ENCODE assay signal across 8 cellular contexts in the genomic region with DNA sequence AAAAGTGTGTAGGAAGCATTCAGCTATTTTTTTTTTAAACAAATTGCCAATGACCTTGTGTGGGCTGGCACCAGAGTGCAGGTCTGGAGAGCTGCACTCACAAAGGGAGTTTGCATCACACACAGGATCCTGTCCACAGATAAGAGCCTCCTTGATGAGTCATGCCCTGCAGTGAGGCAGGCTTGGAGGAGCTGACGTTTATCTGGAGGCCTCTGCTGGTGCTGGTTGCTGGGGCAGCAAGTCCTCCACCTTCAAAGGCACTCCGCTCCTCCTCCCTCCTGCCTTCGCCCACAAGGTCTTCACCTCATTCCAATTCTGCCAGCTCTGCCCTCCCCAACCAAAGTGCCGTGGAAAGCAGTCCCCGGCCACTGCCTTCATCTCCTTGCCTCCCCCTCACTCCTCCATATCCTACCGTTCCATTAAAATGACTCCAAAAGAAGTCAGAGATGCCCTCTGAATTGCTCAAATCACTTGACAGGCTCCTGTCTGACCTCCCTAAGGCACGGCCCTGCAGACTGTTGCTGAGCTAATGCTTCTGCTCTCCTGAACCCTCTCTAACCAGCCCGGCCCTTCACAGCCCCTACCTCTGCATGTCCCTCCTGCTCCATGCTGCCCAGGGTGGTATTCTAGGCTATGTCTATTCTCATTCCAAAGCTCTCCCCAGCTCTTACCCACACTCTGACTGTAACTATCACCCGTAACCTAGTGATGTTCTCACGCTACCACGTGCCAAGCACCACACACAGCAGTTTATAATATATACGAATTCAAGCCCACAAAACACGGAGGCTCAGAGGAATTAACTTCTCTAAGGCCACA. TPM values are rescaled to one million over a fixed set of nuclear protein-coding genes. Genes with fewer than 3 reads are reported as not detected.
DNase-seq lines count a peak whose midpoint lies in the region; ATAC-seq and TF ChIP-seq lines count a peak whose summit lies in the region.

No MANE protein-coding gene starts in this region.

- H3K4me1 ChIP-seq in CD4-positive, alpha-beta memory T cell (ENCODE audit: insufficient read depth, low read length), result peaks cover 37% of the 10 kb centered on the region
- H3K4me1 ChIP-seq in Loucy (ENCODE audit: insufficient read depth, low read length, poor library complexity, severe bottlenecking) (peaks cover 24% of the 10 kb centered on the region), uterus (peaks cover 0 to under 1% of the 10 kb centered on the region in 2 donors)

- intact Hi-C loops in CD4-positive, alpha-beta memory T cell (cut with micrococcal nuclease), result no loop called here
- intact Hi-C loops in activated CD4-positive, alpha-beta T cell treated with anti-CD3 and anti-CD28 coated beads for 36 hours (cut with DNase I, micrococcal nuclease), result no loop called here
- intact Hi-C loops in uterus (cut with DNase I; ENCODE audit: low total_unique reads), result no loop called here

- TF ChIP-seq CTCF in Loucy (conservative IDR thresholded peaks at IDR 0.05; ENCODE audit: low read length) (no peak), uterus (IDR thresholded peaks at IDR 0.05) (no peak)

- POLR2A ChIA-PET in CD4-positive, alpha-beta memory T cell (lab: Charles Lee; ENCODE audit: partially characterized antibody), result interaction anchor here (0.5 kb wide), 1 partner anchor 1290 kb away, joined by 6 read pairs; no protein-coding TSS in a partner anchor
- POLR2A ChIA-PET in activated CD4-positive, alpha-beta T cell treated with anti-CD3 and anti-CD28 coated beads for 36 hours (lab: Charles Lee), result no interaction called here

- peak overlapping the region; percentile 72 for H3K4me2 ChIP-seq in Loucy (ENCODE audit: low read depth, low read length, poor library complexity, severe bottlenecking)

- H3K4me3 Mint-ChIP-seq in CD4-positive, alpha-beta memory T cell, result no peak overlapping the region
- H3K4me3 Mint-ChIP-seq in activated CD4-positive, alpha-beta T cell treated with anti-CD3 and anti-CD28 coated beads for 36 hours, result no peak overlapping the region
- H3K4me3 Mint-ChIP-seq in effector memory CD8-positive, alpha-beta T cell, result no peak overlapping the region

- no peaks in the 10 kb centered on the region for H3F3A ChIP-seq in Loucy (ENCODE audit: low read depth)

- H3K79me2 ChIP-seq in Loucy (ENCODE audit: insufficient read depth, low read length), result no peaks in the 10 kb centered on the region

- no peak overlapping the region for H3K27ac ChIP-seq in CD4-positive, alpha-beta memory T cell (ENCODE audit: low read depth, low read length)
- H3K27ac ChIP-seq in uterus, result peak overlapping the region; percentile 87 to 91

- no peaks in the 10 kb centered on the region for H4K20me1 ChIP-seq in Loucy (ENCODE audit: insufficient read depth, low read length, poor library complexity, severe bottlenecking)

- H2AFZ ChIP-seq in Loucy (ENCODE audit: low read length), result peak overlapping the region; percentile 59; the same call in 1 of the 2 replicates

- H3K4me1 Mint-ChIP-seq in CD4-positive, alpha-beta memory T cell, result peaks cover 0 to 14% (median 2%) of the 10 kb centered on the region in 4 donors
- no peaks in the 10 kb centered on the region for H3K4me1 Mint-ChIP-seq in activated CD4-positive, alpha-beta T cell treated with anti-CD3 and anti-CD28 coated beads for 36 hours
- H3K4me1 Mint-ChIP-seq in effector memory CD8-positive, alpha-beta T cell (ENCODE audit: low read depth in 2 of 2), result no peaks in the 10 kb centered on the region

- peak; percentile 96 for ATAC-seq in activated CD4-positive, alpha-beta T cell treated with anti-CD3 and anti-CD28 coated beads for 36 hours
- ATAC-seq in effector memory CD8-positive, alpha-beta T cell (replicated peaks), result peak; percentile 68
- ATAC-seq in HG03108 (IDR thresholded peaks at IDR 0.05; ENCODE audit: unreplicated experiment) (no peak), HG02885 (IDR thresholded peaks at IDR 0.05; ENCODE audit: poor library complexity, unreplicated experiment) (no peak)

- no peak overlapping the region for H3K27ac Mint-ChIP-seq in CD4-positive, alpha-beta memory T cell
- no peak overlapping the region for H3K27ac Mint-ChIP-seq in activated CD4-positive, alpha-beta T cell treated with anti-CD3 and anti-CD28 coated beads for 36 hours
- no peak overlapping the region for H3K27ac Mint-ChIP-seq in effector memory CD8-positive, alpha-beta T cell

- H3K36me3 Mint-ChIP-seq in CD4-positive, alpha-beta memory T cell, result no peaks in the 10 kb centered on the region
- no peaks in the 10 kb centered on the region for H3K36me3 Mint-ChIP-seq in activated CD4-positive, alpha-beta T cell treated with anti-CD3 and anti-CD28 coated beads for 36 hours (ENCODE audit: low read depth)
- H3K36me3 Mint-ChIP-seq in effector memory CD8-positive, alpha-beta T cell (ENCODE audit: insufficient read depth), result no peaks in the 10 kb centered on the region

- H3K9me2 ChIP-seq in Loucy (replicated peaks; ENCODE audit: low read depth, low read length), result no peaks in the 10 kb centered on the region

- H3K4me3 ChIP-seq in CD4-positive, alpha-beta memory T cell (ENCODE audit: low read length in 2 of 2), result no peak overlapping the region
- H3K4me3 ChIP-seq in Loucy (ENCODE audit: low read length, poor library complexity, severe bottlenecking), result peak overlapping the region; percentile 49
- H3K4me3 ChIP-seq in uterus, result no peak overlapping the region

- H3K9ac ChIP-seq in Loucy (ENCODE audit: low read depth, low read length, poor library complexity, severe bottlenecking), result no peak overlapping the region

- DNase-seq in CD4-positive, alpha-beta memory T cell, result peak; percentile 21 to 70 (median 54)
- DNase-seq in activated CD4-positive, alpha-beta T cell treated with anti-CD3 and anti-CD28 coated beads for 36 hours, result peak; percentile 78
- DNase-seq in effector memory CD8-positive, alpha-beta T cell, result no peak
- DNase-seq in occipital lobe (lab: John Stamatoyannopoulos, UW), result peak; percentile 61
- peak; percentile 82 to 93 for DNase-seq in uterus

- TF ChIP-seq POLR2A in uterus (IDR thresholded peaks at IDR 0.05), result peak in 1 of 2 donors; percentile 37

- H3K27me3 Mint-ChIP-seq in CD4-positive, alpha-beta memory T cell, result peaks cover 2 to 6% of the 10 kb centered on the region in 2 donors
- peaks cover 12% of the 10 kb centered on the region for H3K27me3 Mint-ChIP-seq in activated CD4-positive, alpha-beta T cell treated with anti-CD3 and anti-CD28 coated beads for 36 hours
- H3K27me3 Mint-ChIP-seq in effector memory CD8-positive, alpha-beta T cell, result peaks cover 6 to 22% of the 10 kb centered on the region in 2 donors

- CTCF ChIA-PET in CD4-positive, alpha-beta memory T cell (lab: Charles Lee; ENCODE audit: partially characterized antibody), result interaction anchor here (1.3 to 1.8 kb wide), 2 partner anchors 30 to 90 kb away, joined by 4 to 7 read pairs; no protein-coding TSS in a partner anchor
- CTCF ChIA-PET in activated CD4-positive, alpha-beta T cell treated with anti-CD3 and anti-CD28 coated beads for 36 hours (lab: Charles Lee), result interaction anchor here (0.6 to 1.8 kb wide), 7 partner anchors 10 to 97 kb away, joined by 3 to 7 read pairs (median 5); no protein-coding TSS in a partner anchor

- peaks cover 0 to 2% (median 0%) of the 10 kb centered on the region in 8 donors for H3K9me3 Mint-ChIP-seq in CD4-positive, alpha-beta memory T cell
- no peaks in the 10 kb centered on the region for H3K9me3 Mint-ChIP-seq in activated CD4-positive, alpha-beta T cell treated with anti-CD3 and anti-CD28 coated beads for 36 hours (ENCODE audit: low read depth)
- no peaks in the 10 kb centered on the region for H3K9me3 Mint-ChIP-seq in effector memory CD8-positive, alpha-beta T cell

- H3K27me3 ChIP-seq in CD4-positive, alpha-beta memory T cell (ENCODE audit: insufficient read depth, low read length), result no peaks in the 10 kb centered on the region
- H3K27me3 ChIP-seq in Loucy (ENCODE audit: insufficient read depth, low read length, poor library complexity, severe bottlenecking) (no peaks in the 10 kb centered on the region), uterus (no peaks in the 10 kb centered on the region)

- no peaks in the 10 kb centered on the region for H3K36me3 ChIP-seq in CD4-positive, alpha-beta memory T cell (ENCODE audit: insufficient read depth, low read length)
- H3K36me3 ChIP-seq in Loucy (ENCODE audit: insufficient read depth, low read length), result no peaks in the 10 kb centered on the region
- no peaks in the 10 kb centered on the region for H3K36me3 ChIP-seq in uterus

- no peaks in the 10 kb centered on the region for H3K9me3 ChIP-seq in CD4-positive, alpha-beta memory T cell (ENCODE audit: control insufficient read depth in 1 of 2, low read length in 2 of 2)
- H3K9me3 ChIP-seq in Loucy (ENCODE audit: insufficient read depth, low read depth, low read length) (no peaks in the 10 kb centered on the region), uterus (no peaks in the 10 kb centered on the region)

RNA-seq across cellular contexts. Expression of gene LONRF2, which starts 30.9 kb away (rescaled TPM):
- under 1 TPM; 0.03 to 0.06 TPM for total RNA-seq in CD4-positive, alpha-beta memory T cell
- polyA plus RNA-seq in CD4-positive, alpha-beta memory T cell, result under 1 TPM in 1 of 2 donors, not detected in 1; 0.29 TPM
- under 1 TPM; 0.02 to 0.04 TPM for total RNA-seq in activated CD4-positive, alpha-beta T cell treated with anti-CD3 and anti-CD28 coated beads for 36 hours
- 58.3 TPM for total RNA-seq in occipital lobe
- 100 to 1,000 TPM in 1 of 4 donors, 10 to 100 TPM in 3; 27.9 to 188 (median 58.5) TPM for total RNA-seq in uterus

Comparison
In these comparisons a context has a peak if more than half of its experiments do, and no peak if none do; other contexts are left out.
1. DNase-seq: peak in CD4-positive, alpha-beta memory T cell (5 of 5), activated CD4-positive, alpha-beta T cell treated with anti-CD3 and anti-CD28 coated beads for 36 hours (single experiment), occipital lobe (single experiment) and uterus (2 of 2); none in effector memory CD8-positive, alpha-beta T cell (0 of 3).
2. ATAC-seq: peak in activated CD4-positive, alpha-beta T cell treated with anti-CD3 and anti-CD28 coated beads for 36 hours (single experiment) and effector memory CD8-positive, alpha-beta T cell (single experiment); none in HG03108 (single experiment) and HG02885 (single experiment).
3. RNA of gene LONRF2, which starts 30.9 kb away (total RNA-seq): 27.9 to 188 TPM in uterus and 58.3 TPM in occipital lobe (single experiment); 0.03 to 0.06 TPM in CD4-positive, alpha-beta memory T cell and 0.02 to 0.04 TPM in activated CD4-positive, alpha-beta T cell treated with anti-CD3 and anti-CD28 coated beads for 36 hours; every median in the first group is over 10 times any median in the second.